In the genomic region with DNA sequence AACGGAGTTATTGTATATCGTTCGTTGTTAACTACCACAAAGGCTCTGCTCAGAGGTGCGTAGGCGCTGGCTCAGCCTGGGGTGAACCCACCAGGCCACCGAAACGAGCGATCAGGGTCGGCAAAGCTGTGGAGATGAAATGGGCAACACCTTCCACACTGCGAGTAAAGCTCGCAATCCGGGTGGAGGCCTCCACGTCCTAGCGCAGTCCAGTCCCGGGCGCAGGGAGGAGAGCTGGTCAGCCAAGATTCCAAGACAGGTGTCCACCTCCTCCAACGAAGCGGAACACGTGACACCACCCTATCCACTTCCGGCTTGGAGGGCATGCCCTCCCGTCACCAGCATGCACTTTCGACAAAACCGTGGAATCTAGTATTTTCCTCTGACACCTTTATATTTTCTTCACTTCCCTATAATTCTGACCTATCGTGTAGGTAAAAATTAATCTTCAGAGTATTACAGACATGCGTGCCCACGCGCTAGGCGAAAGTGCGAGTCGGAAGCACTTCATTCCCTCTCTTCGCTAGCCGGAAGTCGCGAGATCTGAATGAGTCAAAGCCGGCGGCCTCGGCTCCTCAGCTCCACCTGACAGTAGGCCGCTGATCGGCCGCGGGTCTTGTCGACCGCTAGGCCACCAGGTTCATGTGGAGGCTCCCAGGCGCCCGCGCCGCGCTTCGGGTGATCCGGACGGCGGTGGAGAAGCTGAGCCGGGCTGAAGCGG, we compare ENCODE assay signal across 1 cellular context.
TF ChIP-seq lines count a peak whose summit lies in the region.

A gene with protein sequence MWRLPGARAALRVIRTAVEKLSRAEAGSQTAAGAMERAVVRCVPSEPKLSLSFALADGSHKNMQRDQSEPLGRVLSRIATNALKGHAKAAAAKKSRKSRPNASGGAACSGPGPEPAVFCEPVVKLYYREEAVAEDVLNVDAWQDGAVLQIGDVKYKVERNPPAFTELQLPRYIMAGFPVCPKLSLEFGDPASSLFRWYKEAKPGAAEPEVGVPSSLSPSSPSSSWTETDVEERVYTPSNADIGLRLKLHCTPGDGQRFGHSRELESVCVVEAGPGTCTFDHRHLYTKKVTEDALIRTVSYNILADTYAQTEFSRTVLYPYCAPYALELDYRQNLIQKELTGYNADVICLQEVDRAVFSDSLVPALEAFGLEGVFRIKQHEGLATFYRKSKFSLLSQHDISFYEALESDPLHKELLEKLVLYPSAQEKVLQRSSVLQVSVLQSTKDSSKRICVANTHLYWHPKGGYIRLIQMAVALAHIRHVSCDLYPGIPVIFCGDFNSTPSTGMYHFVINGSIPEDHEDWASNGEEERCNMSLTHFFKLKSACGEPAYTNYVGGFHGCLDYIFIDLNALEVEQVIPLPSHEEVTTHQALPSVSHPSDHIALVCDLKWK (plus strand): TSS at position 537 of the 721 bp plus-strand sequence. CDS start 106 bp downstream, at position 643.

TF ChIP-seq in K562, 482 proteins besides CTCF, POLR2A, EP300 and RAD21 (continued from another document and continues in another):
- TF ChIP-seq, protein P1, sequence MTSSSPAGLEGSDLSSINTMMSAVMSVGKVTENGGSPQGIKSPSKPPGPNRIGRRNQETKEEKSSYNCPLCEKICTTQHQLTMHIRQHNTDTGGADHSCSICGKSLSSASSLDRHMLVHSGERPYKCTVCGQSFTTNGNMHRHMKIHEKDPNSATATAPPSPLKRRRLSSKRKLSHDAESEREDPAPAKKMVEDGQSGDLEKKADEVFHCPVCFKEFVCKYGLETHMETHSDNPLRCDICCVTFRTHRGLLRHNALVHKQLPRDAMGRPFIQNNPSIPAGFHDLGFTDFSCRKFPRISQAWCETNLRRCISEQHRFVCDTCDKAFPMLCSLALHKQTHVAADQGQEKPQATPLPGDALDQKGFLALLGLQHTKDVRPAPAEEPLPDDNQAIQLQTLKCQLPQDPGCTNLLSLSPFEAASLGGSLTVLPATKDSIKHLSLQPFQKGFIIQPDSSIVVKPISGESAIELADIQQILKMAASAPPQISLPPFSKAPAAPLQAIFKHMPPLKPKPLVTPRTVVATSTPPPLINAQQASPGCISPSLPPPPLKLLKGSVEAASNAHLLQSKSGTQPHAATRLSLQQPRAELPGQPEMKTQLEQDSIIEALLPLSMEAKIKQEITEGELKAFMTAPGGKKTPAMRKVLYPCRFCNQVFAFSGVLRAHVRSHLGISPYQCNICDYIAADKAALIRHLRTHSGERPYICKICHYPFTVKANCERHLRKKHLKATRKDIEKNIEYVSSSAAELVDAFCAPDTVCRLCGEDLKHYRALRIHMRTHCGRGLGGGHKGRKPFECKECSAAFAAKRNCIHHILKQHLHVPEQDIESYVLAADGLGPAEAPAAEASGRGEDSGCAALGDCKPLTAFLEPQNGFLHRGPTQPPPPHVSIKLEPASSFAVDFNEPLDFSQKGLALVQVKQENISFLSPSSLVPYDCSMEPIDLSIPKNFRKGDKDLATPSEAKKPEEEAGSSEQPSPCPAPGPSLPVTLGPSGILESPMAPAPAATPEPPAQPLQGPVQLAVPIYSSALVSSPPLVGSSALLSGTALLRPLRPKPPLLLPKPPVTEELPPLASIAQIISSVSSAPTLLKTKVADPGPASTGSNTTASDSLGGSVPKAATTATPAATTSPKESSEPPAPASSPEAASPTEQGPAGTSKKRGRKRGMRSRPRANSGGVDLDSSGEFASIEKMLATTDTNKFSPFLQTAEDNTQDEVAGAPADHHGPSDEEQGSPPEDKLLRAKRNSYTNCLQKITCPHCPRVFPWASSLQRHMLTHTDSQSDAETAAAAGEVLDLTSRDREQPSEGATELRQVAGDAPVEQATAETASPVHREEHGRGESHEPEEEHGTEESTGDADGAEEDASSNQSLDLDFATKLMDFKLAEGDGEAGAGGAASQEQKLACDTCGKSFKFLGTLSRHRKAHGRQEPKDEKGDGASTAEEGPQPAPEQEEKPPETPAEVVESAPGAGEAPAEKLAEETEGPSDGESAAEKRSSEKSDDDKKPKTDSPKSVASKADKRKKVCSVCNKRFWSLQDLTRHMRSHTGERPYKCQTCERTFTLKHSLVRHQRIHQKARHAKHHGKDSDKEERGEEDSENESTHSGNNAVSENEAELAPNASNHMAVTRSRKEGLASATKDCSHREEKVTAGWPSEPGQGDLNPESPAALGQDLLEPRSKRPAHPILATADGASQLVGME (CRISPR knock-in tag; IDR thresholded peaks at IDR 0.05), result no peak
- TF ChIP-seq, protein P2, sequence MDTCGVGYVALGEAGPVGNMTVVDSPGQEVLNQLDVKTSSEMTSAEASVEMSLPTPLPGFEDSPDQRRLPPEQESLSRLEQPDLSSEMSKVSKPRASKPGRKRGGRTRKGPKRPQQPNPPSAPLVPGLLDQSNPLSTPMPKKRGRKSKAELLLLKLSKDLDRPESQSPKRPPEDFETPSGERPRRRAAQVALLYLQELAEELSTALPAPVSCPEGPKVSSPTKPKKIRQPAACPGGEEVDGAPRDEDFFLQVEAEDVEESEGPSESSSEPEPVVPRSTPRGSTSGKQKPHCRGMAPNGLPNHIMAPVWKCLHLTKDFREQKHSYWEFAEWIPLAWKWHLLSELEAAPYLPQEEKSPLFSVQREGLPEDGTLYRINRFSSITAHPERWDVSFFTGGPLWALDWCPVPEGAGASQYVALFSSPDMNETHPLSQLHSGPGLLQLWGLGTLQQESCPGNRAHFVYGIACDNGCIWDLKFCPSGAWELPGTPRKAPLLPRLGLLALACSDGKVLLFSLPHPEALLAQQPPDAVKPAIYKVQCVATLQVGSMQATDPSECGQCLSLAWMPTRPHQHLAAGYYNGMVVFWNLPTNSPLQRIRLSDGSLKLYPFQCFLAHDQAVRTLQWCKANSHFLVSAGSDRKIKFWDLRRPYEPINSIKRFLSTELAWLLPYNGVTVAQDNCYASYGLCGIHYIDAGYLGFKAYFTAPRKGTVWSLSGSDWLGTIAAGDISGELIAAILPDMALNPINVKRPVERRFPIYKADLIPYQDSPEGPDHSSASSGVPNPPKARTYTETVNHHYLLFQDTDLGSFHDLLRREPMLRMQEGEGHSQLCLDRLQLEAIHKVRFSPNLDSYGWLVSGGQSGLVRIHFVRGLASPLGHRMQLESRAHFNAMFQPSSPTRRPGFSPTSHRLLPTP (IDR thresholded peaks at IDR 0.05; ENCODE audit: borderline replicate concordance, extremely low read depth, insufficient read length), result no peak
- TF ChIP-seq ZNF146 (CRISPR knock-in tag; IDR thresholded peaks at IDR 0.05; ENCODE audit: unreplicated experiment) (no peak), ZNF41 (CRISPR knock-in tag; conservative IDR thresholded peaks at IDR 0.05) (no peak; the same call in 1 of the 2 replicates), NCOA1 (IDR thresholded peaks at IDR 0.05; ENCODE audit: low read depth) (no peak), POLR3A (IDR thresholded peaks at IDR 0.05; ENCODE audit: borderline replicate concordance, extremely low read depth, insufficient read depth, insufficient read length) (no peak), HMGN3 (IDR thresholded peaks at IDR 0.05; ENCODE audit: borderline replicate concordance, extremely low read depth, insufficient read length, low read depth, low read length) (no peak), HDAC2 (IDR thresholded peaks at IDR 0.05) (0 out of 2 replicates have a peak, but pooled peaks have one; percentile 45), SIN3B (IDR thresholded peaks at IDR 0.05; ENCODE audit: low read depth) (peak; percentile 53), ZNF707 (CRISPR knock-in tag; conservative IDR thresholded peaks at IDR 0.05) (no peak; the same call in 1 of the 2 replicates), BCOR (IDR thresholded peaks at IDR 0.05) (peak; percentile 55; the same call in 1 of the 2 replicates), CBX2 (IDR thresholded peaks at IDR 0.05; ENCODE audit: insufficient read depth, low read length, poor library complexity, severe bottlenecking) (no peak), ZNF77 (CRISPR knock-in tag; IDR thresholded peaks at IDR 0.05) (no peak), ZKSCAN1 (IDR thresholded peaks at IDR 0.05; ENCODE audit: low read depth, low read length) (no peak), CBX1 (IDR thresholded peaks at IDR 0.05; ENCODE audit: low read depth) (peak; percentile 66; the same call in 1 of the 2 replicates), SRSF1 (IDR thresholded peaks at IDR 0.05; ENCODE audit: low read depth, low read length) (no peak), GTF2A2 (tag; IDR thresholded peaks at IDR 0.05) (no peak), ZNF140 (CRISPR knock-in tag; IDR thresholded peaks at IDR 0.05) (no peak), HMG20A (CRISPR knock-in tag; conservative IDR thresholded peaks at IDR 0.05) (no peak), RFX7 (CRISPR knock-in tag; IDR thresholded peaks at IDR 0.05) (no peak), MCM5 (IDR thresholded peaks at IDR 0.05; ENCODE audit: low read depth) (no peak), POLR2AphosphoS5 (IDR thresholded peaks at IDR 0.05; ENCODE audit: control insufficient read depth, insufficient read depth, low read depth, low read length) (peak; percentile 81), CBFA2T3 (IDR thresholded peaks at IDR 0.05) (no peak), RCOR1 (IDR thresholded peaks at IDR 0.05; ENCODE audit: borderline replicate concordance in 1 of 2, low read depth in 2 of 2, low read length in 2 of 2) (peak in 1 of 2 experiments; percentile 10; a peak in 1 of 4 replicates), NFIC (IDR thresholded peaks at IDR 0.05) (peak; percentile 77)
- TF ChIP-seq, protein P3, sequence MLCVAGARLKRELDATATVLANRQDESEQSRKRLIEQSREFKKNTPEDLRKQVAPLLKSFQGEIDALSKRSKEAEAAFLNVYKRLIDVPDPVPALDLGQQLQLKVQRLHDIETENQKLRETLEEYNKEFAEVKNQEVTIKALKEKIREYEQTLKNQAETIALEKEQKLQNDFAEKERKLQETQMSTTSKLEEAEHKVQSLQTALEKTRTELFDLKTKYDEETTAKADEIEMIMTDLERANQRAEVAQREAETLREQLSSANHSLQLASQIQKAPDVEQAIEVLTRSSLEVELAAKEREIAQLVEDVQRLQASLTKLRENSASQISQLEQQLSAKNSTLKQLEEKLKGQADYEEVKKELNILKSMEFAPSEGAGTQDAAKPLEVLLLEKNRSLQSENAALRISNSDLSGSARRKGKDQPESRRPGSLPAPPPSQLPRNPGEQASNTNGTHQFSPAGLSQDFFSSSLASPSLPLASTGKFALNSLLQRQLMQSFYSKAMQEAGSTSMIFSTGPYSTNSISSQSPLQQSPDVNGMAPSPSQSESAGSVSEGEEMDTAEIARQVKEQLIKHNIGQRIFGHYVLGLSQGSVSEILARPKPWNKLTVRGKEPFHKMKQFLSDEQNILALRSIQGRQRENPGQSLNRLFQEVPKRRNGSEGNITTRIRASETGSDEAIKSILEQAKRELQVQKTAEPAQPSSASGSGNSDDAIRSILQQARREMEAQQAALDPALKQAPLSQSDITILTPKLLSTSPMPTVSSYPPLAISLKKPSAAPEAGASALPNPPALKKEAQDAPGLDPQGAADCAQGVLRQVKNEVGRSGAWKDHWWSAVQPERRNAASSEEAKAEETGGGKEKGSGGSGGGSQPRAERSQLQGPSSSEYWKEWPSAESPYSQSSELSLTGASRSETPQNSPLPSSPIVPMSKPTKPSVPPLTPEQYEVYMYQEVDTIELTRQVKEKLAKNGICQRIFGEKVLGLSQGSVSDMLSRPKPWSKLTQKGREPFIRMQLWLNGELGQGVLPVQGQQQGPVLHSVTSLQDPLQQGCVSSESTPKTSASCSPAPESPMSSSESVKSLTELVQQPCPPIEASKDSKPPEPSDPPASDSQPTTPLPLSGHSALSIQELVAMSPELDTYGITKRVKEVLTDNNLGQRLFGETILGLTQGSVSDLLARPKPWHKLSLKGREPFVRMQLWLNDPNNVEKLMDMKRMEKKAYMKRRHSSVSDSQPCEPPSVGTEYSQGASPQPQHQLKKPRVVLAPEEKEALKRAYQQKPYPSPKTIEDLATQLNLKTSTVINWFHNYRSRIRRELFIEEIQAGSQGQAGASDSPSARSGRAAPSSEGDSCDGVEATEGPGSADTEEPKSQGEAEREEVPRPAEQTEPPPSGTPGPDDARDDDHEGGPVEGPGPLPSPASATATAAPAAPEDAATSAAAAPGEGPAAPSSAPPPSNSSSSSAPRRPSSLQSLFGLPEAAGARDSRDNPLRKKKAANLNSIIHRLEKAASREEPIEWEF (CRISPR knock-in tag; IDR thresholded peaks at IDR 0.05), result no peak
- TF ChIP-seq, protein P4, sequence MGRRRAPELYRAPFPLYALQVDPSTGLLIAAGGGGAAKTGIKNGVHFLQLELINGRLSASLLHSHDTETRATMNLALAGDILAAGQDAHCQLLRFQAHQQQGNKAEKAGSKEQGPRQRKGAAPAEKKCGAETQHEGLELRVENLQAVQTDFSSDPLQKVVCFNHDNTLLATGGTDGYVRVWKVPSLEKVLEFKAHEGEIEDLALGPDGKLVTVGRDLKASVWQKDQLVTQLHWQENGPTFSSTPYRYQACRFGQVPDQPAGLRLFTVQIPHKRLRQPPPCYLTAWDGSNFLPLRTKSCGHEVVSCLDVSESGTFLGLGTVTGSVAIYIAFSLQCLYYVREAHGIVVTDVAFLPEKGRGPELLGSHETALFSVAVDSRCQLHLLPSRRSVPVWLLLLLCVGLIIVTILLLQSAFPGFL (CRISPR knock-in tag; IDR thresholded peaks at IDR 0.05), result no peak
- TF ChIP-seq, protein P5, sequence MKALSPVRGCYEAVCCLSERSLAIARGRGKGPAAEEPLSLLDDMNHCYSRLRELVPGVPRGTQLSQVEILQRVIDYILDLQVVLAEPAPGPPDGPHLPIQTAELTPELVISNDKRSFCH (CRISPR knock-in tag; IDR thresholded peaks at IDR 0.05), result no peak
- TF ChIP-seq, protein P5 (tag; IDR thresholded peaks at IDR 0.05), result peak; percentile 92
- TF ChIP-seq, protein P6, sequence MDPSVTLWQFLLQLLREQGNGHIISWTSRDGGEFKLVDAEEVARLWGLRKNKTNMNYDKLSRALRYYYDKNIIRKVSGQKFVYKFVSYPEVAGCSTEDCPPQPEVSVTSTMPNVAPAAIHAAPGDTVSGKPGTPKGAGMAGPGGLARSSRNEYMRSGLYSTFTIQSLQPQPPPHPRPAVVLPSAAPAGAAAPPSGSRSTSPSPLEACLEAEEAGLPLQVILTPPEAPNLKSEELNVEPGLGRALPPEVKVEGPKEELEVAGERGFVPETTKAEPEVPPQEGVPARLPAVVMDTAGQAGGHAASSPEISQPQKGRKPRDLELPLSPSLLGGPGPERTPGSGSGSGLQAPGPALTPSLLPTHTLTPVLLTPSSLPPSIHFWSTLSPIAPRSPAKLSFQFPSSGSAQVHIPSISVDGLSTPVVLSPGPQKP (CRISPR knock-in tag; IDR thresholded peaks at IDR 0.05), result no peak
- TF ChIP-seq, protein P7, sequence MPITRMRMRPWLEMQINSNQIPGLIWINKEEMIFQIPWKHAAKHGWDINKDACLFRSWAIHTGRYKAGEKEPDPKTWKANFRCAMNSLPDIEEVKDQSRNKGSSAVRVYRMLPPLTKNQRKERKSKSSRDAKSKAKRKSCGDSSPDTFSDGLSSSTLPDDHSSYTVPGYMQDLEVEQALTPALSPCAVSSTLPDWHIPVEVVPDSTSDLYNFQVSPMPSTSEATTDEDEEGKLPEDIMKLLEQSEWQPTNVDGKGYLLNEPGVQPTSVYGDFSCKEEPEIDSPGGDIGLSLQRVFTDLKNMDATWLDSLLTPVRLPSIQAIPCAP (CRISPR knock-in tag; IDR thresholded peaks at IDR 0.05; ENCODE audit: borderline replicate concordance), result peak; percentile 63; the same call in 1 of the 2 replicates
- TF ChIP-seq, protein P8, sequence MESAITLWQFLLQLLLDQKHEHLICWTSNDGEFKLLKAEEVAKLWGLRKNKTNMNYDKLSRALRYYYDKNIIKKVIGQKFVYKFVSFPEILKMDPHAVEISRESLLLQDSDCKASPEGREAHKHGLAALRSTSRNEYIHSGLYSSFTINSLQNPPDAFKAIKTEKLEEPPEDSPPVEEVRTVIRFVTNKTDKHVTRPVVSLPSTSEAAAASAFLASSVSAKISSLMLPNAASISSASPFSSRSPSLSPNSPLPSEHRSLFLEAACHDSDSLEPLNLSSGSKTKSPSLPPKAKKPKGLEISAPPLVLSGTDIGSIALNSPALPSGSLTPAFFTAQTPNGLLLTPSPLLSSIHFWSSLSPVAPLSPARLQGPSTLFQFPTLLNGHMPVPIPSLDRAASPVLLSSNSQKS (CRISPR knock-in tag; IDR thresholded peaks at IDR 0.05), result no peak
